1 cellular context compared by ENCODE assay signal in the genomic region with DNA sequence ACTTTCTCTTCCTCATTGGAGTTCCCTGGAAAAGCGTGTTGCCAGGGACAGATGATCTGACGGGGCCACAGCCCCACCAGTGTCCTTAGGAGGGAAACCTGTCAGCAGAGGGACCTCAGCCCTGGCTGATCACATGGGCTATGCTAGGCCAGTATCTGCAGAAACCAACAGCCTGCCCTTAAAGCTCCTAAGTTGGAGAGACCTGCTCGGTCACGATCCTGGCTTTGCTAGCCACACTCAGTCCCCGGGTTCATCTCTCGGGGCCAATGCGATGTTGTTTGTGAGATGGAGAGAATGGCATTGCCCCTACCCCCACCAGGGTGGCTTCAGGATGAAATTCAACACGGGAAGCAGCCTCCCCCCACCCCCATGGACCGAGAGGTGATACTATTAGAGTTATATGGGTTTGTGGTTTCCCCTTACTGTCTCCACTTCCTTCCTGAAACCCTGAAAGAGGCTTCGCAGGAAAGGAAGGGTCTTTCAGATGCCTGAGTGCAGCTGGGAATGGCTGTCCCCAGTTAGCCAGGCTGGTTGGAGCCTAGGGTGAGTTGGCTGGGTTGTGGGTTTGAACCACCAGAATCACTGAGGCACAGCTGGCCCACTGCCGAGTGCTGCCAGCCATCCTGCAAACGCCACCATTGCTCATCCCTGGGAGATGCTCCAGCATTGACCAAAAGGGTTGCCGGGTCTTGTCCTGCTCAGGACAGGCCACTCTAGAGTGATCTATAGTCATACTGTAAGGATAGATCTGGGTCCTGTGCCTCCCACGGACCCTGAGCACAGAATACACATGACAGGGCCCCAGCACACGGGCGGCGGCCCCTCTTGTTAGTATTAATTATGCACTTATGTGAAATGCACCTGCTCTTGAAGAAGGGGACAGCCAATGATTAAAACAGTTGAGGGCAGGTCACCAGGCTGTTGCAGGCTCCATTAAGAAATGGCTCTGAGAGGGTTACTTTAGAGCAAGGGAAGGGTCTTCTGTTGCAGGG.
TF ChIP-seq lines count a peak whose summit lies in the region.

No MANE protein-coding gene starts in this region.

TF ChIP-seq in IMR-90, 13 proteins besides CTCF, POLR2A, EP300 and RAD21:
- no peak for TF ChIP-seq RCOR1 (IDR thresholded peaks at IDR 0.05; ENCODE audit: insufficient replicate concordance, low read length)
- no peak for TF ChIP-seq ELK1 (IDR thresholded peaks at IDR 0.05; ENCODE audit: borderline replicate concordance, low read depth, low read length)
- TF ChIP-seq RFX5 (IDR thresholded peaks at IDR 0.05; ENCODE audit: low read depth, low read length), result no peak
- no peak for TF ChIP-seq USF2 (IDR thresholded peaks at IDR 0.05; ENCODE audit: low read depth, low read length)
- TF ChIP-seq MXI1 (IDR thresholded peaks at IDR 0.05; ENCODE audit: borderline replicate concordance, low read depth, low read length), result no peak
- no peak for TF ChIP-seq FOS (IDR thresholded peaks at IDR 0.05; ENCODE audit: low read depth, low read length)
- TF ChIP-seq MAZ (IDR thresholded peaks at IDR 0.05; ENCODE audit: borderline replicate concordance, low read depth, low read length), result no peak
- no peak for TF ChIP-seq CEBPB (IDR thresholded peaks at IDR 0.05; ENCODE audit: low read depth, low read length)
- TF ChIP-seq SMC3 (IDR thresholded peaks at IDR 0.05; ENCODE audit: low read depth, low read length), result no peak
- no peak for TF ChIP-seq NFE2L2 (IDR thresholded peaks at IDR 0.05; ENCODE audit: low read depth, low read length)
- TF ChIP-seq CHD1 (IDR thresholded peaks at IDR 0.05; ENCODE audit: low read depth, low read length), result no peak
- no peak for TF ChIP-seq MAFK (IDR thresholded peaks at IDR 0.05; ENCODE audit: low read depth, low read length)
- no peak for TF ChIP-seq BHLHE40 (IDR thresholded peaks at IDR 0.05; ENCODE audit: low read depth, low read length)
